ENCODE assay signal across 10 cellular contexts in the genomic region with DNA sequence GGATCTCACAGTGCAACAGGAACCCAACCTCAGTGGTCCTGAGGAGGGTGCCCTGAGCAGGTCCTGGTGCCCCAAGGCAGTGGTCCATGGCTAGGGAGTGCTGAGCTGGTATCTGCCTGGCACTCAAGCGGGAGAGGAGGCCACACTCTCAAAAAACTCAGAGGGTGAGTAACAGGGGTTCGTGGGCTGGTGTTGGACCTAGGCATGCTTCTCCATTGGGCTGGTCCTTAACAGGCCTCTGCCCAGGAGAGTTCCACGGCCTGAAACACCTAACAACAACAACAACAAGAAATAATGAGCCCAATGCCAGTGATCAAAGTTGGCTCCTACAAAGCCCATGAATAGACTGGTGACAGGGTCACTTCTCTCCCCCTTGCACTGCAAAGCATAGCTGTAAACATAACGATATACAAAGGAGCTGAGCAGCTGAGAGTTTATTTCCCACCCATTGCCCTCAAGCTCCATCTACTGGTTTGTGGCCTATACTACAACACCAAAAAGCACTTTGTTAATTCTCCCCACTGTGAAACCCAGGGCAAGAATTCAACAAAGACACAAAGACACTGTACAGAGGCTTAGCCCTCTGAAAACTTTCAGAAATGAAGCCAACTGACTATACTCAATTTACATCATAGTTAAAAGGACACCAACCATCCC.
A peak's percentile ranks its signal among the peaks of the same experiment; 100 is the strongest.
DNase-seq lines count a peak whose midpoint lies in the region; ATAC-seq, FAIRE-seq and TF ChIP-seq lines count a peak whose summit lies in the region.
"Had no signal": no experiment of that assay in that cellular context is flagged by ENCODE, and none has a peak within 500 bp of the region (broad histone marks: within the 10 kb centered on the region; RNA-seq: fewer than 3 reads in every experiment).

No MANE protein-coding gene starts in this region.

- in situ Hi-C loops in SK-MEL-5 (cut with HindIII; ENCODE audit: low pct_unique_long_range_greater_than_20kb, low sequenced_read_pairs): no loop called here

- intact Hi-C loops in sciatic nerve (cut with DNase I): no loop called here

- no peak overlapping the region for H3K4me3 ChIP-seq in GM12865 (ENCODE audit: low read depth, low read length)

- no peak for FAIRE-seq in H54 (lab: Jason Lieb, UNC)

- DNase-seq in GM12865 (ENCODE audit: low read depth): no peak
- peak; percentile 32 for DNase-seq in SK-MEL-5 (ENCODE audit: low read depth, low spot score)
- DNase-seq in left kidney (ENCODE audit: low read depth, low spot score): peak; percentile 1
- no peak for DNase-seq in sciatic nerve (ENCODE audit: low spot score)
- DNase-seq in H54 (ENCODE audit: insufficient read length, low spot score): no peak
- DNase-seq: activated CD4-positive, alpha-beta T cell treated with anti-CD3 and anti-CD28 coated beads, Interleukin-2, amount 50 U/mL, for 1 hour; effector CD8-positive, alpha-beta T cell; NCI-H1417 had no signal

- TF ChIP-seq CTCF in GM12865 (IDR thresholded peaks at IDR 0.05; ENCODE audit: insufficient read depth, low read depth, low read length, missing control alignments): peak; percentile 18

- TF ChIP-seq POLR2A in H54 (IDR thresholded peaks at IDR 0.05; ENCODE audit: low read depth, low read length): no peak

- ATAC-seq in HG02759 (IDR thresholded peaks at IDR 0.05; ENCODE audit: unreplicated experiment) (peak; percentile 76), GM18511 (IDR thresholded peaks at IDR 0.05; ENCODE audit: unreplicated experiment) (no peak), sciatic nerve (no peak)

Comparison
In these comparisons a context has a peak if more than half of its experiments do, and no peak if none do; other contexts are left out.
1. DNase-seq: peak in SK-MEL-5 (single experiment) and left kidney (single experiment); none in GM12865 (single experiment), sciatic nerve (single experiment) and H54 (single experiment).